Comparison of ENCODE assay signal across 8 cellular contexts in genomic region chr3:122515020-122515468, GRCh38. TPM values are rescaled to one million over a fixed set of nuclear protein-coding genes. Genes with fewer than 3 reads are reported as not detected.
A peak's percentile ranks its signal among the peaks of the same experiment; 100 is the strongest.
DNase-seq lines count a peak whose midpoint lies in the region; ATAC-seq and TF ChIP-seq lines count a peak whose summit lies in the region.

No MANE protein-coding gene starts in this region.

- no peaks in the 10 kb centered on the region for H3K9me3 ChIP-seq in sigmoid colon

- no peaks in the 10 kb centered on the region for H3K27me3 ChIP-seq in sigmoid colon

- intact Hi-C loops in sigmoid colon (cut with DNase I), result loop anchor here (2.0 to 10.0 kb wide), 2 partner anchors 100 to 166 kb away; partner anchors contain the start of genes PARP14 and WDR5B

- no peaks in the 10 kb centered on the region for H3K36me3 ChIP-seq in sigmoid colon

- TF ChIP-seq CTCF in fibroblast of the aortic adventitia (IDR thresholded peaks at IDR 0.05; ENCODE audit: insufficient read depth, low read length) (no peak), sigmoid colon (IDR thresholded peaks at IDR 0.05) (no peak)

- DNase-seq in fibroblast of the aortic adventitia (ENCODE audit: low read depth) (no peak), sigmoid colon (no peak), middle frontal gyrus (ENCODE audit: extremely low spot score, low spot score) (no peak), GDM1 (lab: John Stamatoyannopoulos, UW) (no peak)
- no peak for DNase-seq in activated CD4-positive, CD25-positive, alpha-beta regulatory T cell treated with anti-CD3 and anti-CD28 coated beads, Interleukin-2, amount 50 U/mL, for 72 hours

- TF ChIP-seq POLR2A in sigmoid colon (IDR thresholded peaks at IDR 0.05), result no peak

- H3K27ac ChIP-seq in sigmoid colon, result peak overlapping the region; percentile 93 to 98 (median 96)

- 38 to 40% methylated on average over 19 of the region's 19 CpGs for WGBS in sigmoid colon, 2 donors

- H3K4me3 ChIP-seq in fibroblast of the aortic adventitia (ENCODE audit: low read depth, low read length) (peak overlapping the region; percentile 70), sigmoid colon (peak overlapping the region; percentile 69 to 89 (median 80))

- ATAC-seq in GM21423 (IDR thresholded peaks at IDR 0.05; ENCODE audit: unreplicated experiment), result peak; percentile 1
- peak; percentile 32 for ATAC-seq in SK-N-SH treated with all-trans-retinoic acid at 6 μM for 48 hours
- no peak for ATAC-seq in HG03196 (IDR thresholded peaks at IDR 0.05; ENCODE audit: unreplicated experiment)

- no peak for TF ChIP-seq EP300 in sigmoid colon (IDR thresholded peaks at IDR 0.05)

- peaks cover 0 to 37% (median 33%) of the 10 kb centered on the region in 4 donors for H3K4me1 ChIP-seq in sigmoid colon

TF ChIP-seq in SK-N-SH treated with all-trans-retinoic acid at 6 μM for 48 hours, 23 proteins besides CTCF, POLR2A, EP300 and RAD21:
- TF ChIP-seq ESRRG (CRISPR knock-in tag; IDR thresholded peaks at IDR 0.05) (no peak), BACH2 (CRISPR knock-in tag; IDR thresholded peaks at IDR 0.05; ENCODE audit: borderline replicate concordance) (no peak), TOX (CRISPR knock-in tag; IDR thresholded peaks at IDR 0.05; ENCODE audit: borderline replicate concordance) (no peak), POU6F1 (CRISPR knock-in tag; IDR thresholded peaks at IDR 0.05; ENCODE audit: borderline replicate concordance, low read depth) (no peak), ZNF8 (CRISPR knock-in tag; IDR thresholded peaks at IDR 0.05) (no peak), CSDC2 (CRISPR knock-in tag; IDR thresholded peaks at IDR 0.05) (no peak), PPARA (CRISPR knock-in tag; IDR thresholded peaks at IDR 0.05; ENCODE audit: borderline replicate concordance) (no peak), CSRNP3 (CRISPR knock-in tag; IDR thresholded peaks at IDR 0.05) (no peak), ZC3H10 (CRISPR knock-in tag; IDR thresholded peaks at IDR 0.05) (no peak), ZFP3 (CRISPR knock-in tag; IDR thresholded peaks at IDR 0.05) (no peak), ARNTL (CRISPR knock-in tag; IDR thresholded peaks at IDR 0.05; ENCODE audit: borderline replicate concordance, low read depth) (no peak), RARB (CRISPR knock-in tag; IDR thresholded peaks at IDR 0.05) (no peak), CREB5 (CRISPR knock-in tag; IDR thresholded peaks at IDR 0.05; ENCODE audit: low read depth) (no peak), ISL1 (CRISPR knock-in tag; IDR thresholded peaks at IDR 0.05) (no peak)

RNA-seq across cellular contexts. Expression of gene KPNA1, which starts 0.3 kb away (rescaled TPM):
- total RNA-seq in fibroblast of the aortic adventitia (ENCODE audit: low replicate concordance), result 31.6 and 47.3 TPM in 2 replicates
- 10 to 100 TPM; 34.9 to 50.1 (median 40.3) TPM for total RNA-seq in sigmoid colon
- 10 to 100 TPM in 2 of 3 donors, 1 to 10 TPM in 1; 9.6 to 12.8 (median 11.1) TPM for polyA plus RNA-seq in sigmoid colon

RNA-seq across cellular contexts. Expression of gene PARP9, which starts 49.1 kb away (rescaled TPM):
- total RNA-seq in fibroblast of the aortic adventitia (ENCODE audit: low replicate concordance) (31.7 and 32.6 TPM in 2 replicates), sigmoid colon (10 to 100 TPM; 24.5 to 43.0 (median 35.3) TPM)
- 10 to 100 TPM; 20.4 to 48.4 (median 26.8) TPM for polyA plus RNA-seq in sigmoid colon

RNA-seq across cellular contexts. Expression of gene DTX3L, which starts 49.1 kb away (rescaled TPM):
- total RNA-seq in fibroblast of the aortic adventitia (ENCODE audit: low replicate concordance), result 33.5 and 39.6 TPM in 2 replicates
- 10 to 100 TPM; 18.9 to 32.6 (median 25.0) TPM for total RNA-seq in sigmoid colon
- 10 to 100 TPM in 2 of 3 donors, 1 to 10 TPM in 1; 9.6 to 33.2 (median 20.8) TPM for polyA plus RNA-seq in sigmoid colon
